8 cellular contexts compared by ENCODE assay signal in genomic region chr12:50111693-50112455, GRCh38. TPM values are rescaled to one million over a fixed set of nuclear protein-coding genes. Genes with fewer than 3 reads are reported as not detected.
DNase-seq lines count a peak whose midpoint lies in the region; ATAC-seq and TF ChIP-seq lines count a peak whose summit lies in the region.

COX14 (plus strand) TSS chr12:50112236; CDS start chr12:50120044, 7,808 bp downstream.

- intact Hi-C loops in spleen (cut with DNase I; ENCODE audit: low total_unique reads): no loop called here

- ATAC-seq in GM18873 (IDR thresholded peaks at IDR 0.05; ENCODE audit: low FRiP score, unreplicated experiment) (peak; percentile 90), HG03159 (IDR thresholded peaks at IDR 0.05; ENCODE audit: unreplicated experiment) (peak; percentile 78), WTC11 (peak; percentile 88)

- peak within 1 kb of the TSS; percentile 99 for H3K27ac Mint-ChIP-seq in WTC11
- H3K27ac Mint-ChIP-seq in immature natural killer cell: peak within 1 kb of the TSS; percentile 97 to 99 (median 98)

- H3K27ac ChIP-seq in AG04450 (ENCODE audit: low read depth, low read length): peak within 1 kb of the TSS; percentile 96
- H3K27ac ChIP-seq in caudate nucleus (ENCODE audit: low read depth, low read length): peak within 1 kb of the TSS; percentile 90
- H3K27ac ChIP-seq in spleen: peak within 1 kb of the TSS; percentile 90 to 98 (median 94)

- POLR2A ChIA-PET in AG04450 (lab: Yijun Ruan, JAX): interaction anchor here (0.5 to 3.4 kb wide), 20 partner anchors 8 to 416 kb away, joined by 3 to 33 read pairs (median 4); partner anchors contain the start of genes CERS5, GPD1, LIMA1 and SMARCD1
- POLR2A ChIA-PET in WTC11 (lab: Charles Lee): interaction anchor here (0.6 to 4.2 kb wide), 15 partner anchors 9 to 1371 kb away, joined by 3 to 50 read pairs (median 4); partner anchors contain the start of genes CERS5, LIMA1 and SMARCD1

- TF ChIP-seq POLR2A in spleen (IDR thresholded peaks at IDR 0.05): peak; percentile 20 to 95 (median 95)

- peaks cover 0 to 34% (median 11%) of the 10 kb centered on the region in 6 donors for H3K36me3 ChIP-seq in spleen

- no peaks in the 10 kb centered on the region for H3K27me3 ChIP-seq in AG04450 (ENCODE audit: control insufficient read depth, insufficient read depth, low read length)
- no peaks in the 10 kb centered on the region for H3K27me3 ChIP-seq in spleen (replicated peaks in 1 of 7)

- H3K4me1 ChIP-seq in spleen: peaks cover 37 to 71% (median 63%) of the 10 kb centered on the region in 6 donors

- H3K4me1 Mint-ChIP-seq in WTC11: peaks cover 19% of the 10 kb centered on the region
- peaks cover 33 to 43% of the 10 kb centered on the region in 2 donors for H3K4me1 Mint-ChIP-seq in immature natural killer cell

- H3K36me3 Mint-ChIP-seq in WTC11 (no peaks in the 10 kb centered on the region), immature natural killer cell (peaks cover 3 to 4% (median 3%) of the 10 kb centered on the region in 3 donors)

- DNase-seq in AG04450 (ENCODE audit: low read depth, low spot score) (peak; percentile 99), NCI-H2227 treated with DMSO at 0.1 percent for 48 hours (lab: John Stamatoyannopoulos, UW) (peak; percentile 98), WTC11 (ENCODE audit: low spot score) (peak; percentile 99), caudate nucleus (lab: John Stamatoyannopoulos, UW) (peak; percentile 84 to 100 (median 99)), immature natural killer cell (peak; percentile 99 to 100 (median 99)), spleen (peak; percentile 99)

- 0% methylated on average over 18 to 59 of the region's 59 CpGs for WGBS in spleen, 5 donors

- CTCF ChIA-PET in AG04450 (lab: Charles Lee): interaction anchor here (0.6 to 4.6 kb wide), 50 partner anchors 8 to 293 kb away, joined by 3 to 46 read pairs (median 4); partner anchors contain the start of genes CERS5, GPD1 and SMARCD1
- CTCF ChIA-PET in WTC11 (lab: Charles Lee): interaction anchor here (0.5 to 4.8 kb wide), 58 partner anchors 9 to 1359 kb away, joined by 3 to 165 read pairs (median 6); partner anchors contain the start of genes CERS5, GPD1, LIMA1 and RACGAP1

- H3K4me3 ChIP-seq in AG04450 (ENCODE audit: low read depth, low read length): peak within 1 kb of the TSS; percentile 99
- peak within 1 kb of the TSS; percentile 73 to 97 (median 88) for H3K4me3 ChIP-seq in spleen

- no peaks in the 10 kb centered on the region; the same call in 1 of the 2 replicates for H3K9me3 ChIP-seq in AG04450 (ENCODE audit: control insufficient read depth, insufficient read depth, low read length)
- H3K9me3 ChIP-seq in spleen: no peaks in the 10 kb centered on the region

- H3K4me3 Mint-ChIP-seq in WTC11 (peak within 1 kb of the TSS; percentile 99), immature natural killer cell (peak within 1 kb of the TSS; percentile 95 to 99 (median 98))

- no peaks in the 10 kb centered on the region for H3K9me3 Mint-ChIP-seq in WTC11
- no peaks in the 10 kb centered on the region for H3K9me3 Mint-ChIP-seq in immature natural killer cell

- H3K27me3 Mint-ChIP-seq in WTC11 (ENCODE audit: low read depth) (no peaks in the 10 kb centered on the region), immature natural killer cell (ENCODE audit: low read depth in 3 of 3) (peaks cover 1 to 12% (median 3%) of the 10 kb centered on the region in 3 donors)

- TF ChIP-seq CTCF in AG04450 (IDR thresholded peaks at IDR 0.05; ENCODE audit: low read depth, low read length) (peak; percentile 92), WTC11 (IDR thresholded peaks at IDR 0.05) (peak; percentile 70), spleen (IDR thresholded peaks at IDR 0.05 in 8 of 11, conservative IDR thresholded peaks at IDR 0.05 in 3 of 11) (peak; percentile 82 to 96 (median 95))

TF ChIP-seq in WTC11, 78 proteins besides CTCF, POLR2A, EP300 and RAD21 (continues in another document):
- TF ChIP-seq NR1H2 (CRISPR knock-in tag; IDR thresholded peaks at IDR 0.05) (no peak), GABPB1 (CRISPR knock-in tag; IDR thresholded peaks at IDR 0.05) (peak; percentile 79), HMGXB4 (CRISPR knock-in tag; IDR thresholded peaks at IDR 0.05) (peak; percentile 62; the same call in 1 of the 2 replicates), GRHL2 (CRISPR knock-in tag; IDR thresholded peaks at IDR 0.05; ENCODE audit: insufficient replicate concordance, severe bottlenecking) (no peak), ZNF416 (CRISPR knock-in tag; IDR thresholded peaks at IDR 0.05) (no peak), ZBTB21 (CRISPR knock-in tag; IDR thresholded peaks at IDR 0.05; ENCODE audit: borderline replicate concordance) (peak; percentile 65; the same call in 1 of the 2 replicates), FOXJ3 (CRISPR knock-in tag; IDR thresholded peaks at IDR 0.05; ENCODE audit: borderline replicate concordance) (no peak), NFE2L1 (CRISPR knock-in tag; IDR thresholded peaks at IDR 0.05) (peak; percentile 47; the same call in 1 of the 2 replicates), ETV6 (CRISPR knock-in tag; IDR thresholded peaks at IDR 0.05) (peak; percentile 16; the same call in 1 of the 2 replicates), FOXK1 (CRISPR knock-in tag; IDR thresholded peaks at IDR 0.05) (peak; percentile 95), USF2 (CRISPR knock-in tag; IDR thresholded peaks at IDR 0.05) (peak; percentile 91), NFYB (CRISPR knock-in tag; conservative IDR thresholded peaks at IDR 0.05; ENCODE audit: low read depth) (peak; percentile 92), ARID4B (CRISPR knock-in tag; IDR thresholded peaks at IDR 0.05; ENCODE audit: borderline replicate concordance) (peak; percentile 89; the same call in 1 of the 2 replicates)
- TF ChIP-seq, protein P1, sequence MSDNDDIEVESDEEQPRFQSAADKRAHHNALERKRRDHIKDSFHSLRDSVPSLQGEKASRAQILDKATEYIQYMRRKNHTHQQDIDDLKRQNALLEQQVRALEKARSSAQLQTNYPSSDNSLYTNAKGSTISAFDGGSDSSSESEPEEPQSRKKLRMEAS (CRISPR knock-in tag; IDR thresholded peaks at IDR 0.05): peak; percentile 97

RNA-seq across cellular contexts. Expression of gene COX14, which starts in this region (rescaled TPM):
- polyA plus RNA-seq in AG04450 (2011; rRNA removed) (77.0 and 90.6 TPM in 2 replicates), immature natural killer cell (100 to 1,000 TPM; 191 to 270 (median 256) TPM), spleen (100 to 1,000 TPM in 1 of 3 donors, 10 to 100 TPM in 2; 75.5 to 116 (median 81.9) TPM)
- 22.2 and 30.6 TPM in 2 replicates for polyA minus RNA-seq in AG04450 (2011; rRNA and poly(A)+ RNA removed)
- total RNA-seq in WTC11 (2021) (34.0 to 41.4 TPM (median 40.4 TPM) in 3 replicates), spleen (10 to 100 TPM; 45.9 to 68.2 (median 52.7) TPM)

Comparison
In these comparisons a context has a peak if more than half of its experiments do, and no peak if none do; other contexts are left out.
1. Peak in every context shown above with its lines: DNase-seq, ATAC-seq, H3K4me3 ChIP-seq and H3K27ac ChIP-seq.